Comparison of ENCODE assay signal across 8 cellular contexts in genomic region chrX:129905787-129906580, GRCh38. TPM values are rescaled to one million over a fixed set of nuclear protein-coding genes. Genes with fewer than 3 reads are reported as not detected.
DNase-seq lines count a peak whose midpoint lies in the region; ATAC-seq and TF ChIP-seq lines count a peak whose summit lies in the region.

A gene with protein sequence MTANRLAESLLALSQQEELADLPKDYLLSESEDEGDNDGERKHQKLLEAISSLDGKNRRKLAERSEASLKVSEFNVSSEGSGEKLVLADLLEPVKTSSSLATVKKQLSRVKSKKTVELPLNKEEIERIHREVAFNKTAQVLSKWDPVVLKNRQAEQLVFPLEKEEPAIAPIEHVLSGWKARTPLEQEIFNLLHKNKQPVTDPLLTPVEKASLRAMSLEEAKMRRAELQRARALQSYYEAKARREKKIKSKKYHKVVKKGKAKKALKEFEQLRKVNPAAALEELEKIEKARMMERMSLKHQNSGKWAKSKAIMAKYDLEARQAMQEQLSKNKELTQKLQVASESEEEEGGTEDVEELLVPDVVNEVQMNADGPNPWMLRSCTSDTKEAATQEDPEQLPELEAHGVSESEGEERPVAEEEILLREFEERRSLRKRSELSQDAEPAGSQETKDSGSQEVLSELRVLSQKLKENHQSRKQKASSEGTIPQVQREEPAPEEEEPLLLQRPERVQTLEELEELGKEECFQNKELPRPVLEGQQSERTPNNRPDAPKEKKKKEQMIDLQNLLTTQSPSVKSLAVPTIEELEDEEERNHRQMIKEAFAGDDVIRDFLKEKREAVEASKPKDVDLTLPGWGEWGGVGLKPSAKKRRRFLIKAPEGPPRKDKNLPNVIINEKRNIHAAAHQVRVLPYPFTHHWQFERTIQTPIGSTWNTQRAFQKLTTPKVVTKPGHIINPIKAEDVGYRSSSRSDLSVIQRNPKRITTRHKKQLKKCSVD (plus strand): TSS chrX:129906164. CDS start chrX:129906211, 47 bp downstream.

- H3K9me3 ChIP-seq in ovary (no peaks in the 10 kb centered on the region), thyroid gland (no peaks in the 10 kb centered on the region)

- no peaks in the 10 kb centered on the region for H3K36me3 ChIP-seq in ovary
- peaks cover 0 to 10% of the 10 kb centered on the region in 2 donors for H3K36me3 ChIP-seq in thyroid gland

- TF ChIP-seq POLR2A in ovary (IDR thresholded peaks at IDR 0.05) (peak; percentile 27), thyroid gland (IDR thresholded peaks at IDR 0.05) (peak in 1 of 2 donors; percentile 51)

- ATAC-seq in HG02759 (IDR thresholded peaks at IDR 0.05; ENCODE audit: unreplicated experiment) (peak; percentile 99), Right ventricle myocardium inferior (peak; percentile 99)

- H3K4me1 ChIP-seq in ovary (ENCODE audit: insufficient read depth) (no peaks in the 10 kb centered on the region), thyroid gland (no peaks in the 10 kb centered on the region)

- WGBS in ovary, 3 donors, result 31 to 43% (median 37%) methylated on average over 53 of the region's 53 CpGs
- WGBS in thyroid gland, 2 donors, result 1% methylated on average over 30 to 43 of the region's 53 CpGs

- H3K27me3 ChIP-seq in ovary (no peaks in the 10 kb centered on the region), thyroid gland (no peaks in the 10 kb centered on the region)

- H3K4me3 ChIP-seq in GM12864 (ENCODE audit: low read depth, low read length) (peak within 1 kb of the TSS; percentile 81), ovary (peak within 1 kb of the TSS; percentile 46), thyroid gland (replicated peaks in 1 of 3) (peak within 1 kb of the TSS in 2 of 3 donors; percentile 38 to 58)

- TF ChIP-seq CTCF in GM12864 (IDR thresholded peaks at IDR 0.05; ENCODE audit: low read depth, low read length, missing control alignments), result no peak
- TF ChIP-seq CTCF in ovary (IDR thresholded peaks at IDR 0.05), result no peak
- TF ChIP-seq CTCF in thyroid gland (IDR thresholded peaks at IDR 0.05), result no peak

- peak within 1 kb of the TSS; percentile 38 to 51 for H3K27ac ChIP-seq in ovary
- H3K27ac ChIP-seq in thyroid gland, result peak within 1 kb of the TSS; percentile 6 to 42 (median 36)

- DNase-seq in GM12864 (ENCODE audit: low read depth) (peak; percentile 82), NCI-H1417 (lab: John Stamatoyannopoulos, UW) (peak; percentile 86 to 95 (median 93)), SW 1271 (lab: John Stamatoyannopoulos, UW) (peak; percentile 69 to 70), Right ventricle myocardium inferior (ENCODE audit: missing footprints) (peak; percentile 94), ovary (peak; percentile 82 to 89 (median 84)), thyroid gland (peak; percentile 87 to 90)
- peak; percentile 57 for DNase-seq in activated naive CD8-positive, alpha-beta T cell treated with anti-CD3 and anti-CD28 coated beads, Interleukin-2, amount 50 U/mL, for 16 hours (ENCODE audit: low read depth, low spot score)

- no peak for TF ChIP-seq EP300 in ovary (IDR thresholded peaks at IDR 0.05)

- intact Hi-C loops in Right ventricle myocardium inferior (cut with DNase I), result loop anchor here (5.0 kb wide), 2 partner anchors 64 to 304 kb away; partner anchors contain the start of gene ZDHHC9
- intact Hi-C loops in ovary (cut with DNase I), result no loop called here
- intact Hi-C loops in thyroid gland (cut with DNase I), result no loop called here

RNA-seq across cellular contexts. Expression of the gene that starts here (rescaled TPM):
- 6.9 TPM for total RNA-seq in Right ventricle myocardium inferior
- total RNA-seq in ovary, result 10 to 100 TPM; 11.7 to 22.6 (median 15.6) TPM
- polyA plus RNA-seq in ovary, result 10 to 100 TPM; 12.9 to 36.6 TPM
- 10 to 100 TPM; 12.2 to 14.7 (median 13.4) TPM for total RNA-seq in thyroid gland

Comparison
In these comparisons a context has a peak if more than half of its experiments do, and no peak if none do; other contexts are left out.
1. Peak in every context shown above with its lines: DNase-seq, ATAC-seq, H3K4me3 ChIP-seq and H3K27ac ChIP-seq.